Comparison of ENCODE assay signal across 16 cellular contexts in genomic region chr1:15425961-15426360, GRCh38. TPM values are rescaled to one million over a fixed set of nuclear protein-coding genes. Genes with fewer than 3 reads are reported as not detected.
A peak's percentile ranks its signal among the peaks of the same experiment; 100 is the strongest.
DNase-seq lines count a peak whose midpoint lies in the region; ATAC-seq and FAIRE-seq lines count a peak whose summit lies in the region.
"Had no signal": no experiment of that assay in that cellular context is flagged by ENCODE, and none has a peak within 500 bp of the region (broad histone marks: within the 10 kb centered on the region; RNA-seq: fewer than 3 reads in every experiment).

No MANE protein-coding gene starts in this region.

- DNase-seq in activated T-cell treated with anti-CD3 and anti-CD28 coated beads, Interleukin-2, amount 50 U/mL, for 72 hours: no peak
- DNase-seq in activated T-cell treated with anti-CD3 and anti-CD28 coated beads, Interleukin-2, amount 50 U/mL, for 4 hours: no peak
- DNase-seq in activated CD4-positive, alpha-beta memory T cell treated with anti-CD3 and anti-CD28 coated beads, Interleukin-2, amount 10 ng/mL, durations not matched to agents 7 days and 5 days: no peak
- DNase-seq in memory B cell (ENCODE audit: low spot score in 2 of 2): no peak
- no peak for DNase-seq in stimulated activated naive B cell treated with anti-CD40 and anti-IgM and Interleukin-4, amounts not matched to agents 10 μg/mL and 1 μg/mL and 100 μg/mL, for 72 hours
- DNase-seq in HAP-1 (ENCODE audit: low spot score in 2 of 2): no peak
- no peak for DNase-seq in urothelium cell line (ENCODE audit: low spot score)
- DNase-seq: activated effector memory CD4-positive, alpha-beta T cell treated with Interleukin-2 at 50 U/mL for 16 hours; kidney; NCI-H1048; thyroid gland had no signal

- H3K9me3 Mint-ChIP-seq in activated T-cell treated with anti-CD3 and anti-CD28 coated beads, Interleukin-2, amount 50 U/mL, for 72 hours: no peaks in the 10 kb centered on the region
- H3K9me3 Mint-ChIP-seq in activated T-cell treated with anti-CD3 and anti-CD28 coated beads, Interleukin-2, amount 50 U/mL, for 4 hours: no peaks in the 10 kb centered on the region
- no peaks in the 10 kb centered on the region for H3K9me3 Mint-ChIP-seq in activated CD4-positive, alpha-beta memory T cell treated with anti-CD3 and anti-CD28 coated beads, Interleukin-2, amount 10 ng/mL, durations not matched to agents 7 days and 5 days
- no peaks in the 10 kb centered on the region for H3K9me3 Mint-ChIP-seq in memory B cell
- no peaks in the 10 kb centered on the region for H3K9me3 Mint-ChIP-seq in stimulated activated naive B cell treated with anti-CD40 and anti-IgM and Interleukin-4, amounts not matched to agents 10 μg/mL and 1 μg/mL and 100 μg/mL, for 72 hours

- POLR2A ChIA-PET in activated CD4-positive, alpha-beta memory T cell treated with anti-CD3 and anti-CD28 coated beads, Interleukin-2, amount 10 ng/mL, durations not matched to agents 7 days and 5 days (lab: Charles Lee): interaction anchor here (0.8 to 3.5 kb wide), 3 partner anchors 9 to 14 kb away, joined by 3 to 11 read pairs (median 6); no protein-coding TSS in a partner anchor

- H3K4me1 ChIP-seq in HAP-1: no peaks in the 10 kb centered on the region

- no peaks in the 10 kb centered on the region for H3K27me3 Mint-ChIP-seq in activated T-cell treated with anti-CD3 and anti-CD28 coated beads, Interleukin-2, amount 50 U/mL, for 72 hours (ENCODE audit: low read depth)
- H3K27me3 Mint-ChIP-seq in activated T-cell treated with anti-CD3 and anti-CD28 coated beads, Interleukin-2, amount 50 U/mL, for 4 hours (ENCODE audit: low read depth): no peaks in the 10 kb centered on the region
- H3K27me3 Mint-ChIP-seq in activated CD4-positive, alpha-beta memory T cell treated with anti-CD3 and anti-CD28 coated beads, Interleukin-2, amount 10 ng/mL, durations not matched to agents 7 days and 5 days: no peaks in the 10 kb centered on the region
- H3K27me3 Mint-ChIP-seq in memory B cell: no peaks in the 10 kb centered on the region
- H3K27me3 Mint-ChIP-seq in stimulated activated naive B cell treated with anti-CD40 and anti-IgM and Interleukin-4, amounts not matched to agents 10 μg/mL and 1 μg/mL and 100 μg/mL, for 72 hours: no peaks in the 10 kb centered on the region

- H3K27me3 ChIP-seq in HAP-1 (ENCODE audit: low read depth): no peaks in the 10 kb centered on the region
- H3K27me3 ChIP-seq: thyroid gland had no signal

- peaks cover 22% of the 10 kb centered on the region for H3K36me3 ChIP-seq in HAP-1 (replicated peaks)

- FAIRE-seq in urothelium cell line (lab: Jason Lieb, UNC): no peak
- FAIRE-seq: kidney had no signal

- no peak overlapping the region for H3K4me3 Mint-ChIP-seq in activated T-cell treated with anti-CD3 and anti-CD28 coated beads, Interleukin-2, amount 50 U/mL, for 72 hours
- H3K4me3 Mint-ChIP-seq in activated T-cell treated with anti-CD3 and anti-CD28 coated beads, Interleukin-2, amount 50 U/mL, for 4 hours: no peak overlapping the region
- H3K4me3 Mint-ChIP-seq in activated CD4-positive, alpha-beta memory T cell treated with anti-CD3 and anti-CD28 coated beads, Interleukin-2, amount 10 ng/mL, durations not matched to agents 7 days and 5 days: no peak overlapping the region
- H3K4me3 Mint-ChIP-seq in memory B cell: no peak overlapping the region
- no peak overlapping the region for H3K4me3 Mint-ChIP-seq in stimulated activated naive B cell treated with anti-CD40 and anti-IgM and Interleukin-4, amounts not matched to agents 10 μg/mL and 1 μg/mL and 100 μg/mL, for 72 hours

- no peaks in the 10 kb centered on the region for H3K4me1 Mint-ChIP-seq in activated T-cell treated with anti-CD3 and anti-CD28 coated beads, Interleukin-2, amount 50 U/mL, for 72 hours (ENCODE audit: low read depth)
- H3K4me1 Mint-ChIP-seq in activated T-cell treated with anti-CD3 and anti-CD28 coated beads, Interleukin-2, amount 50 U/mL, for 4 hours (ENCODE audit: low read depth): peaks cover 5% of the 10 kb centered on the region
- peaks cover 24% of the 10 kb centered on the region for H3K4me1 Mint-ChIP-seq in activated CD4-positive, alpha-beta memory T cell treated with anti-CD3 and anti-CD28 coated beads, Interleukin-2, amount 10 ng/mL, durations not matched to agents 7 days and 5 days
- peaks cover 9% of the 10 kb centered on the region for H3K4me1 Mint-ChIP-seq in memory B cell
- peaks cover 3 to 7% of the 10 kb centered on the region in 2 donors for H3K4me1 Mint-ChIP-seq in stimulated activated naive B cell treated with anti-CD40 and anti-IgM and Interleukin-4, amounts not matched to agents 10 μg/mL and 1 μg/mL and 100 μg/mL, for 72 hours

- no peaks in the 10 kb centered on the region for H3K9me3 ChIP-seq in HAP-1
- H3K9me3 ChIP-seq: thyroid gland had no signal

- no peak overlapping the region for H3K4me3 ChIP-seq in HAP-1
- H3K4me3 ChIP-seq: SK-N-MC, smooth muscle cell, thyroid gland had no signal

- in situ Hi-C loops in HAP-1 (cut with MboI; ENCODE audit: low sequenced_read_pairs): loop anchor here (5.0 to 10.0 kb wide), 2 partner anchors 99 to 301 kb away; no protein-coding TSS in a partner anchor

- peak overlapping the region; percentile 36 for H3K27ac Mint-ChIP-seq in activated T-cell treated with anti-CD3 and anti-CD28 coated beads, Interleukin-2, amount 50 U/mL, for 72 hours
- H3K27ac Mint-ChIP-seq in activated CD4-positive, alpha-beta memory T cell treated with anti-CD3 and anti-CD28 coated beads, Interleukin-2, amount 10 ng/mL, durations not matched to agents 7 days and 5 days: peak overlapping the region; percentile 73
- H3K27ac Mint-ChIP-seq in memory B cell: peak overlapping the region; percentile 71
- peak overlapping the region; percentile 84 for H3K27ac Mint-ChIP-seq in stimulated activated naive B cell treated with anti-CD40 and anti-IgM and Interleukin-4, amounts not matched to agents 10 μg/mL and 1 μg/mL and 100 μg/mL, for 72 hours

- ATAC-seq in activated T-cell treated with anti-CD3 and anti-CD28 coated beads, Interleukin-2, amount 50 U/mL, for 72 hours (replicated peaks in 1 of 2): no peak
- no peak for ATAC-seq in activated T-cell treated with anti-CD3 and anti-CD28 coated beads, Interleukin-2, amount 50 U/mL, for 4 hours
- ATAC-seq in memory B cell (ENCODE audit: low read depth): no peak
- no peak for ATAC-seq in stimulated activated naive B cell treated with anti-CD40 and anti-IgM and Interleukin-4, amounts not matched to agents 10 μg/mL and 1 μg/mL and 100 μg/mL, for 72 hours (replicated peaks)
- no peak for ATAC-seq in HG03520 (IDR thresholded peaks at IDR 0.05; ENCODE audit: unreplicated experiment)
- ATAC-seq: activated CD4-positive, CD25-positive, alpha-beta regulatory T cell treated with anti-CD3 and anti-CD28 coated beads, Interleukin-2, amount 50 U/mL, for 24 hours had no signal

- H3K36me3 Mint-ChIP-seq in activated T-cell treated with anti-CD3 and anti-CD28 coated beads, Interleukin-2, amount 50 U/mL, for 72 hours (ENCODE audit: insufficient read depth in 2 of 2): no peaks in the 10 kb centered on the region
- H3K36me3 Mint-ChIP-seq in activated T-cell treated with anti-CD3 and anti-CD28 coated beads, Interleukin-2, amount 50 U/mL, for 4 hours (ENCODE audit: insufficient read depth): peaks cover 7% of the 10 kb centered on the region
- peaks cover 41% of the 10 kb centered on the region for H3K36me3 Mint-ChIP-seq in activated CD4-positive, alpha-beta memory T cell treated with anti-CD3 and anti-CD28 coated beads, Interleukin-2, amount 10 ng/mL, durations not matched to agents 7 days and 5 days (ENCODE audit: low read depth)
- H3K36me3 Mint-ChIP-seq in memory B cell: peaks cover 5% of the 10 kb centered on the region
- peaks cover 23 to 39% of the 10 kb centered on the region in 2 donors for H3K36me3 Mint-ChIP-seq in stimulated activated naive B cell treated with anti-CD40 and anti-IgM and Interleukin-4, amounts not matched to agents 10 μg/mL and 1 μg/mL and 100 μg/mL, for 72 hours

- CTCF ChIA-PET in activated CD4-positive, alpha-beta memory T cell treated with anti-CD3 and anti-CD28 coated beads, Interleukin-2, amount 10 ng/mL, durations not matched to agents 7 days and 5 days (lab: Charles Lee): interaction anchor here (0.9 to 8.5 kb wide), 2 partner anchors 102 to 121 kb away, joined by 3 to 124 read pairs; no protein-coding TSS in a partner anchor

RNA-seq across cellular contexts. Expression of gene CTRC, which starts 12.3 kb away (rescaled TPM):
- total RNA-seq in activated T-cell treated with anti-CD3 and anti-CD28 coated beads, Interleukin-2, amount 50 U/mL, for 72 hours: 1 to 10 TPM in 1 of 2 donors, not detected in 1; 1.1 TPM
- 1 to 10 TPM; 1.4 to 2.6 (median 1.5) TPM for total RNA-seq in activated T-cell treated with anti-CD3 and anti-CD28 coated beads, Interleukin-2, amount 50 U/mL, for 4 hours
- total RNA-seq in activated CD4-positive, alpha-beta memory T cell treated with anti-CD3 and anti-CD28 coated beads, Interleukin-2, amount 10 ng/mL, durations not matched to agents 7 days and 5 days: under 1 TPM; 0.45 to 0.73 TPM
- total RNA-seq: cardiac septum, smooth muscle cell had no signal

RNA-seq across cellular contexts. Expression of gene EFHD2, which starts 16.3 kb away (rescaled TPM):
- 10 to 100 TPM; 30.3 to 45.7 TPM for total RNA-seq in activated T-cell treated with anti-CD3 and anti-CD28 coated beads, Interleukin-2, amount 50 U/mL, for 72 hours
- total RNA-seq in activated T-cell treated with anti-CD3 and anti-CD28 coated beads, Interleukin-2, amount 50 U/mL, for 4 hours: 10 to 100 TPM; 79.5 to 81.7 (median 80.0) TPM
- total RNA-seq in activated CD4-positive, alpha-beta memory T cell treated with anti-CD3 and anti-CD28 coated beads, Interleukin-2, amount 10 ng/mL, durations not matched to agents 7 days and 5 days: 10 to 100 TPM; 97.7 to 99.7 TPM

RNA-seq across cellular contexts. Expression of gene CELA2A, which starts 30.6 kb away (rescaled TPM):
- total RNA-seq in activated T-cell treated with anti-CD3 and anti-CD28 coated beads, Interleukin-2, amount 50 U/mL, for 72 hours: not detected
- total RNA-seq in activated T-cell treated with anti-CD3 and anti-CD28 coated beads, Interleukin-2, amount 50 U/mL, for 4 hours: under 1 TPM; 0.52 to 0.83 (median 0.53) TPM
- not detected for total RNA-seq in activated CD4-positive, alpha-beta memory T cell treated with anti-CD3 and anti-CD28 coated beads, Interleukin-2, amount 10 ng/mL, durations not matched to agents 7 days and 5 days
- total RNA-seq: cardiac septum, kidney, thyroid gland had no signal

RNA-seq across cellular contexts. Expression of gene CELA2B, which starts 49.9 kb away (rescaled TPM):
- total RNA-seq in activated T-cell treated with anti-CD3 and anti-CD28 coated beads, Interleukin-2, amount 50 U/mL, for 72 hours: not detected
- total RNA-seq in activated T-cell treated with anti-CD3 and anti-CD28 coated beads, Interleukin-2, amount 50 U/mL, for 4 hours: under 1 TPM in 1 of 3 donors, not detected in 2; 0.41 TPM
- not detected for total RNA-seq in activated CD4-positive, alpha-beta memory T cell treated with anti-CD3 and anti-CD28 coated beads, Interleukin-2, amount 10 ng/mL, durations not matched to agents 7 days and 5 days
- total RNA-seq: cardiac septum, kidney, smooth muscle cell, thyroid gland had no signal
